8 cellular contexts compared by ENCODE assay signal in genomic region chr12:40225984-40226602, GRCh38. TPM values are rescaled to one million over a fixed set of nuclear protein-coding genes. Genes with fewer than 3 reads are reported as not detected.
DNase-seq lines count a peak whose midpoint lies in the region; ATAC-seq and TF ChIP-seq lines count a peak whose summit lies in the region.

No MANE protein-coding gene starts in this region.

- peak overlapping the region; percentile 34 for H3K27ac ChIP-seq in psoas muscle

- no peak for TF ChIP-seq CTCF in psoas muscle (IDR thresholded peaks at IDR 0.05)

- WGBS in psoas muscle, 3 donors = 31 to 62% (median 40%) methylated on average over 1 of the region's 1 CpG

- H3K4me1 ChIP-seq in adipocyte (ENCODE audit: control insufficient read depth, insufficient read depth, low read length) (peaks cover 47% of the 10 kb centered on the region), psoas muscle (peaks cover 16% of the 10 kb centered on the region)

- TF ChIP-seq POLR2A in GM19099 (IDR thresholded peaks at IDR 0.05; ENCODE audit: extremely low read depth, insufficient read length, low read depth) = peak; percentile 62

- H3K27me3 ChIP-seq in adipocyte (replicated peaks; ENCODE audit: control insufficient read depth, insufficient read depth, low read length) = no peaks in the 10 kb centered on the region
- H3K27me3 ChIP-seq in psoas muscle (ENCODE audit: insufficient read depth in 3 of 3, low read length in 2 of 3) = no peaks in the 10 kb centered on the region

- no peaks in the 10 kb centered on the region for H3K36me3 ChIP-seq in adipocyte (ENCODE audit: control insufficient read depth, insufficient read depth, low read length, severe bottlenecking)
- no peaks in the 10 kb centered on the region for H3K36me3 ChIP-seq in psoas muscle (ENCODE audit: insufficient read depth in 1 of 2, low read depth in 1 of 2)

- intact Hi-C loops in psoas muscle (cut with DNase I) = loop anchor here (5.0 to 10.0 kb wide), 2 partner anchors 71 to 74 kb away; no protein-coding TSS in a partner anchor

- ATAC-seq in HG03039 (IDR thresholded peaks at IDR 0.05; ENCODE audit: unreplicated experiment) (peak; percentile 59), psoas muscle (no peak)

- H3K9ac ChIP-seq in adipocyte (ENCODE audit: low read length) = peak overlapping the region; percentile 94

- H3K4me3 ChIP-seq in adipocyte (ENCODE audit: low read length) = peak overlapping the region; percentile 89
- H3K4me3 ChIP-seq in psoas muscle = peak overlapping the region; percentile 82

- H3K9me3 ChIP-seq in adipocyte (ENCODE audit: control insufficient read depth, low read length) = no peaks in the 10 kb centered on the region
- no peaks in the 10 kb centered on the region for H3K9me3 ChIP-seq in psoas muscle

- no peak for DNase-seq in adipocyte (ENCODE audit: low read depth)
- DNase-seq in psoas muscle = no peak
- no peak for DNase-seq in NCI-H526 (lab: John Stamatoyannopoulos, UW)
- DNase-seq in SW 1271 (lab: John Stamatoyannopoulos, UW) = no peak
- no peak for DNase-seq in ecto neural progenitor cell (ENCODE audit: low spot score)
- DNase-seq in HuH-7 (ENCODE audit: low spot score) = no peak

RNA-seq across cellular contexts. Expression of gene LRRK2, which starts 1.3 kb away (rescaled TPM):
- 1 to 10 TPM; 4.7 to 8.4 (median 6.8) TPM for total RNA-seq in psoas muscle
- 1 to 10 TPM in 2 of 3 donors, under 1 TPM in 1; 0.74 to 3.7 (median 1.8) TPM for polyA plus RNA-seq in psoas muscle
